1 cellular context compared by ENCODE assay signal in genomic region chr4:116005037-116005805, GRCh38.
TF ChIP-seq lines count a peak whose summit lies in the region.

No MANE protein-coding gene starts in this region.

TF ChIP-seq in HCT116, 20 proteins besides CTCF, POLR2A, EP300 and RAD21:
- TF ChIP-seq SIN3A (IDR thresholded peaks at IDR 0.05; ENCODE audit: low read depth) (no peak), REST (IDR thresholded peaks at IDR 0.05; ENCODE audit: low read depth) (no peak), CEBPB (IDR thresholded peaks at IDR 0.05; ENCODE audit: low read depth) (peak; percentile 24; the same call in 1 of the 2 replicates), MAX (IDR thresholded peaks at IDR 0.05) (no peak), EGR1 (IDR thresholded peaks at IDR 0.05; ENCODE audit: low read depth) (no peak), CBX3 (IDR thresholded peaks at IDR 0.05; ENCODE audit: low read depth) (no peak), ZBTB33 (IDR thresholded peaks at IDR 0.05; ENCODE audit: extremely low read depth, insufficient replicate concordance, low read length) (no peak)
